8 cellular contexts compared by ENCODE assay signal in genomic region chr17:64133546-64134215, GRCh38. TPM values are rescaled to one million over a fixed set of nuclear protein-coding genes. Genes with fewer than 3 reads are reported as not detected.
DNase-seq lines count a peak whose midpoint lies in the region; ATAC-seq, FAIRE-seq and TF ChIP-seq lines count a peak whose summit lies in the region.

No MANE protein-coding gene starts in this region.

- no peak overlapping the region for H3K27ac Mint-ChIP-seq in neural progenitor cell

- no peak for ATAC-seq in HG03565 (IDR thresholded peaks at IDR 0.05; ENCODE audit: unreplicated experiment)

- peaks cover 4% of the 10 kb centered on the region for H3K4me1 ChIP-seq in neural progenitor cell

- H3K4me3 Mint-ChIP-seq in neural progenitor cell: no peak overlapping the region

- H3F3A ChIP-seq in neural progenitor cell (ENCODE audit: low read depth): peaks cover 27% of the 10 kb centered on the region

- H3K4me1 Mint-ChIP-seq in neural progenitor cell: peaks cover 9% of the 10 kb centered on the region

- no peak overlapping the region for H3K27ac ChIP-seq in neural progenitor cell

- no peak overlapping the region for H3K4me3 ChIP-seq in neural progenitor cell

- no peaks in the 10 kb centered on the region for H3K9me3 Mint-ChIP-seq in neural progenitor cell

- peaks cover 5% of the 10 kb centered on the region for H3K27me3 Mint-ChIP-seq in neural progenitor cell (ENCODE audit: insufficient read depth, low read depth)

- peak; percentile 78 for TF ChIP-seq CTCF in neural progenitor cell (IDR thresholded peaks at IDR 0.05)

- no peaks in the 10 kb centered on the region for H3K9me3 ChIP-seq in neural progenitor cell (ENCODE audit: low read depth)

- no peak overlapping the region for H2AFZ ChIP-seq in neural progenitor cell (replicated peaks)

- H3K36me3 ChIP-seq in neural progenitor cell: no peaks in the 10 kb centered on the region

- peak; percentile 60 for FAIRE-seq in endometrium (lab: Jason Lieb, UNC)

- H3K79me2 ChIP-seq in neural progenitor cell (ENCODE audit: low read depth): no peaks in the 10 kb centered on the region

- H3K36me3 Mint-ChIP-seq in neural progenitor cell: no peaks in the 10 kb centered on the region

- H4K20me1 ChIP-seq in neural progenitor cell (ENCODE audit: low read depth): peaks cover 7% of the 10 kb centered on the region

- no peak overlapping the region for H3K4me2 ChIP-seq in neural progenitor cell

- DNase-seq in stimulated activated naive CD4-positive, alpha-beta T cell (lab: John Stamatoyannopoulos, UW): peak in 4 of 6 experiments; percentile 3 to 68 (median 38)
- DNase-seq in stimulated activated naive CD4-positive, alpha-beta T cell treated with Interleukin-2 at 50 U/mL for 16 hours (lab: John Stamatoyannopoulos, UW): no peak
- DNase-seq in NAMALWA (ENCODE audit: low spot score): peak; percentile 90
- DNase-seq in RPMI8226: peak; percentile 75
- DNase-seq in neural progenitor cell (ENCODE audit: low spot score): peak; percentile 81
- DNase-seq in stimulated activated CD4-positive, alpha-beta T cell treated with anti-CD3 and anti-CD28 coated beads, Interleukin-1b, Interleukin-23, amount 100 ng/mL, for 48 hours: no peak

- H3K27me3 ChIP-seq in neural progenitor cell: peaks cover 36% of the 10 kb centered on the region

- no peak overlapping the region for H3K9ac ChIP-seq in neural progenitor cell

RNA-seq across cellular contexts. Expression of gene ERN1, which starts 3.7 kb away (rescaled TPM):
- 2.4 and 4.3 TPM in 2 replicates for total RNA-seq in neural progenitor cell (ENCODE audit: low replicate concordance)

Comparison
In these comparisons a context has a peak if more than half of its experiments do, and no peak if none do; other contexts are left out.
1. DNase-seq: peak in stimulated activated naive CD4-positive, alpha-beta T cell (4 of 6), NAMALWA (single experiment), RPMI8226 (single experiment) and neural progenitor cell (single experiment); none in stimulated activated naive CD4-positive, alpha-beta T cell treated with Interleukin-2 at 50 U/mL for 16 hours (single experiment) and stimulated activated CD4-positive, alpha-beta T cell treated with anti-CD3 and anti-CD28 coated beads, Interleukin-1b, Interleukin-23, amount 100 ng/mL, for 48 hours (single experiment).